Comparison of ENCODE assay signal across 36 cellular contexts in genomic region chr1:11675362-11675761, GRCh38. TPM values are rescaled to one million over a fixed set of nuclear protein-coding genes. Genes with fewer than 3 reads are reported as not detected.
"Had no signal": no experiment of that assay in that cellular context is flagged by ENCODE, and none has a peak within 500 bp of the region (broad histone marks: within the 10 kb centered on the region; RNA-seq: fewer than 3 reads in every experiment).

No MANE protein-coding gene starts in this region.

- H3K4me2 ChIP-seq: PC-9 had no signal

- H3K4me3 ChIP-seq: PC-9 had no signal

- ATAC-seq: activated naive CD8-positive, alpha-beta T cell treated with anti-CD3 and anti-CD28 coated beads, Interleukin-2, amount 50 U/mL, for 24 hours; activated T-cell treated with anti-CD3 and anti-CD28 coated beads, Interleukin-2, amount 50 U/mL, for 4 hours; Right ventricle myocardium inferior; SK-N-SH treated with all-trans-retinoic acid at 6 μM for 48 hours; T-cell had no signal

- H3K27ac Mint-ChIP-seq: activated CD4-positive, alpha-beta memory T cell treated with anti-CD3 and anti-CD28 coated beads for 36 hours; activated CD4-positive, alpha-beta T cell treated with anti-CD3 and anti-CD28 coated beads, Interleukin-2, amount 10 ng/mL, durations not matched to agents 24 days and 14 days; activated naive CD4-positive, alpha-beta T cell treated with anti-CD3 and anti-CD28 coated beads for 36 hours; activated naive CD8-positive, alpha-beta T cell; activated naive CD8-positive, alpha-beta T cell treated with anti-CD3 and anti-CD28 coated beads, Interleukin-2, amount 50 U/mL, for 24 hours; activated T-helper 1 cell treated with anti-CD3 and anti-CD28 coated beads, Interleukin-12 subunit alpha, Interleukin-12 subunit beta, Interleukin-2, Interleukin-4 antibody, amounts not matched to agents 30 ng/mL and 10 ng/mL and 1 ng/mL, durations not matched to agents 14 hours and 24 hours and 36 hours; T-cell had no signal

- H3K4me3 Mint-ChIP-seq: activated CD4-positive, alpha-beta memory T cell treated with anti-CD3 and anti-CD28 coated beads for 36 hours; activated CD4-positive, alpha-beta T cell treated with anti-CD3 and anti-CD28 coated beads, Interleukin-2, amount 10 ng/mL, durations not matched to agents 24 days and 14 days; activated naive CD4-positive, alpha-beta T cell treated with anti-CD3 and anti-CD28 coated beads for 36 hours; activated naive CD8-positive, alpha-beta T cell; activated naive CD8-positive, alpha-beta T cell treated with anti-CD3 and anti-CD28 coated beads, Interleukin-2, amount 50 U/mL, for 24 hours; activated T-cell treated with anti-CD3 and anti-CD28 coated beads, Interleukin-2, amount 50 U/mL, for 4 hours; activated T-helper 1 cell treated with anti-CD3 and anti-CD28 coated beads, Interleukin-12 subunit alpha, Interleukin-12 subunit beta, Interleukin-2, Interleukin-4 antibody, amounts not matched to agents 30 ng/mL and 10 ng/mL and 1 ng/mL, durations not matched to agents 14 hours and 24 hours and 36 hours; brain; T-cell had no signal

- H3K36me3 Mint-ChIP-seq: activated naive CD8-positive, alpha-beta T cell had no signal

- H2AFZ ChIP-seq: PC-9 had no signal

- DNase-seq: activated CD4-positive, alpha-beta memory T cell treated with anti-CD3 and anti-CD28 coated beads for 36 hours; activated CD4-positive, alpha-beta T cell treated with anti-CD3 and anti-CD28 coated beads, Interleukin-2, amount 10 ng/mL, durations not matched to agents 24 days and 14 days; activated CD8-positive, alpha-beta memory T cell treated with anti-CD3 and anti-CD28 coated beads, Interleukin-2, amount 50 U/mL, for 4 hours; activated gamma-delta T cell treated with Interleukin-2 at 50 U/mL for 16 hours; activated naive CD4-positive, alpha-beta T cell treated with anti-CD3 and anti-CD28 coated beads for 36 hours; activated naive CD8-positive, alpha-beta T cell treated with anti-CD3 and anti-CD28 coated beads, Interleukin-2, amount 50 U/mL, for 24 hours; activated T-cell treated with anti-CD3 and anti-CD28 coated beads for 4 hours; activated T-cell treated with anti-CD3 and anti-CD28 coated beads, Interleukin-2, amount 50 U/mL, for 4 hours; anterior cingulate cortex; caudate nucleus; cerebellar nuclear complex; MM.1S; MV-4-11; NCI-H1092; NCI-H1436 treated with DMSO at 0.1 percent for 48 hours; NCI-H187; NCI-H2029 treated with DMSO at 0.1 percent for 48 hours; NCI-H2107; NCI-H2171; NCI-H510A; NCI-H526; NCI-H748 treated with DMSO at 0.1 percent for 48 hours; NK-92 treated with Interleukin-12 subunit alpha and Interleukin-12 subunit beta, amount 100 ng/mL, for 24 hours; PC-9; SIG-M5; T-cell; T-helper 2 cell; T1000 had no signal

- H3K27ac ChIP-seq: PC-9, RWPE1 had no signal

- H3K27me3 Mint-ChIP-seq: activated CD4-positive, alpha-beta memory T cell treated with anti-CD3 and anti-CD28 coated beads for 36 hours; activated CD4-positive, alpha-beta T cell treated with anti-CD3 and anti-CD28 coated beads, Interleukin-2, amount 10 ng/mL, durations not matched to agents 24 days and 14 days; activated naive CD8-positive, alpha-beta T cell; activated naive CD8-positive, alpha-beta T cell treated with anti-CD3 and anti-CD28 coated beads, Interleukin-2, amount 50 U/mL, for 24 hours; T-cell had no signal

- H3K9me3 Mint-ChIP-seq: activated CD4-positive, alpha-beta memory T cell treated with anti-CD3 and anti-CD28 coated beads for 36 hours; activated CD4-positive, alpha-beta T cell treated with anti-CD3 and anti-CD28 coated beads, Interleukin-2, amount 10 ng/mL, durations not matched to agents 24 days and 14 days; activated naive CD4-positive, alpha-beta T cell treated with anti-CD3 and anti-CD28 coated beads for 36 hours; activated naive CD8-positive, alpha-beta T cell treated with anti-CD3 and anti-CD28 coated beads, Interleukin-2, amount 50 U/mL, for 24 hours; activated T-cell treated with anti-CD3 and anti-CD28 coated beads, Interleukin-2, amount 50 U/mL, for 4 hours; activated T-helper 1 cell treated with anti-CD3 and anti-CD28 coated beads, Interleukin-12 subunit alpha, Interleukin-12 subunit beta, Interleukin-2, Interleukin-4 antibody, amounts not matched to agents 30 ng/mL and 10 ng/mL and 1 ng/mL, durations not matched to agents 14 hours and 24 hours and 36 hours; brain; T-cell had no signal

RNA-seq across cellular contexts. Expression of gene DRAXIN, which starts 16.1 kb away (rescaled TPM):
- total RNA-seq: activated CD4-positive, alpha-beta T cell treated with anti-CD3 and anti-CD28 coated beads, Interleukin-2, amount 10 ng/mL, durations not matched to agents 24 days and 14 days; activated T-helper 1 cell treated with anti-CD3 and anti-CD28 coated beads, Interleukin-12 subunit alpha, Interleukin-12 subunit beta, Interleukin-2, Interleukin-4 antibody, amounts not matched to agents 30 ng/mL and 10 ng/mL and 1 ng/mL, durations not matched to agents 14 hours and 24 hours and 36 hours; bronchial epithelial cell; PC-9 had no signal

RNA-seq across cellular contexts. Expression of gene FBXO2, which starts 21.1 kb away (rescaled TPM):
- total RNA-seq: LHCN-M2 had no signal
